11 cellular contexts compared by ENCODE assay signal in the genomic region with DNA sequence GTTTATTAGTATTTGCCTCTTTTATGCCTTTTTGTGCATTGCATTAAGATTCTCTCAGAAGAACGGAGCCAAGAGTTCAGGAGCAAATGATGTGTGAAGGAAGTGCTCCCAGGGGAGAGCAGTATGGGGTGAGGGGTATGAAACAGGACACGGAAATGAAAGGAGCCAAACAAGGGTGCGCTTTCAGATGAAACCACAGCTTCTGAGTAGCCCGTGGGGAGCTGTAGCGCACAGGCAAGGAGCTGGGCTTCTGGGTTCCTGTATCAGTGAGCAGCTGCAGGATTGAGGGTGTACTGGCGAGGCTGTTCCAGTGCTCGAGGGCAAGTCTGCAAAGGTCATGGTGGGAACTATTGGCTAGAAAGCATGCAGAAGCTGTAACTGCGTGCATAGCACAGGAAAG. TPM values are rescaled to one million over a fixed set of nuclear protein-coding genes. Genes with fewer than 3 reads are reported as not detected.
DNase-seq lines count a peak whose midpoint lies in the region; ATAC-seq and TF ChIP-seq lines count a peak whose summit lies in the region.
"Had no signal": no experiment of that assay in that cellular context is flagged by ENCODE, and none has a peak within 500 bp of the region (broad histone marks: within the 10 kb centered on the region; RNA-seq: fewer than 3 reads in every experiment).

No MANE protein-coding gene starts in this region.

- H3K9me3 ChIP-seq in DOHH2 (ENCODE audit: control insufficient read depth, insufficient read depth, low read length) = no peaks in the 10 kb centered on the region
- H3K9me3 ChIP-seq in SK-N-MC (ENCODE audit: low read depth, low read length) = no peaks in the 10 kb centered on the region
- no peaks in the 10 kb centered on the region for H3K9me3 ChIP-seq in upper lobe of right lung
- H3K9me3 ChIP-seq: adrenal gland had no signal

- H3K9ac ChIP-seq in SK-N-MC (ENCODE audit: insufficient read length) = no peak overlapping the region

- H4K20me1 ChIP-seq in DOHH2 (ENCODE audit: control insufficient read depth, insufficient read depth, low read depth, low read length) = no peaks in the 10 kb centered on the region

- peaks cover 28% of the 10 kb centered on the region for H3K27me3 ChIP-seq in DOHH2 (ENCODE audit: control insufficient read depth, low read length)
- no peaks in the 10 kb centered on the region for H3K27me3 ChIP-seq in upper lobe of right lung
- H3K27me3 ChIP-seq: adrenal gland had no signal

- no peaks in the 10 kb centered on the region for H3F3A ChIP-seq in DOHH2 (ENCODE audit: control insufficient read depth, insufficient read depth)

- H3K4me3 ChIP-seq in DOHH2 (ENCODE audit: low read length) (peak overlapping the region; percentile 25), SK-N-MC (peak overlapping the region; percentile 65), upper lobe of right lung (no peak overlapping the region)
- H3K4me3 ChIP-seq: adrenal gland had no signal

- H3K36me3 ChIP-seq in DOHH2 (ENCODE audit: control insufficient read depth, low read length) (no peaks in the 10 kb centered on the region), SK-N-MC (ENCODE audit: insufficient read depth, low read length) (no peaks in the 10 kb centered on the region), upper lobe of right lung (no peaks in the 10 kb centered on the region)
- H3K36me3 ChIP-seq: adrenal gland had no signal

- H3K27ac ChIP-seq in DOHH2 (ENCODE audit: low read depth, low read length) (no peak overlapping the region), SK-N-MC (no peak overlapping the region), upper lobe of right lung (no peak overlapping the region)
- H3K27ac ChIP-seq: adrenal gland had no signal

- H3K79me2 ChIP-seq in DOHH2 (ENCODE audit: control insufficient read depth, low read length) = no peaks in the 10 kb centered on the region

- no peak for DNase-seq in SK-N-MC (ENCODE audit: low read depth, low spot score)
- DNase-seq in activated naive CD4-positive, alpha-beta T cell treated with anti-CD3 and anti-CD28 coated beads, Interleukin-2, amount 50 U/mL, for 16 hours = no peak
- DNase-seq in upper lobe of right lung = no peak
- no peak for DNase-seq in omental fat pad (ENCODE audit: low spot score)
- DNase-seq: adrenal gland; CD4-positive, alpha-beta memory T cell; HCEC 1CT had no signal

- intact Hi-C loops in upper lobe of right lung (cut with DNase I) = no loop called here

- H3K4me2 ChIP-seq in DOHH2 (ENCODE audit: low read length) = peak overlapping the region; percentile 53

- ATAC-seq in GM21390 (IDR thresholded peaks at IDR 0.05; ENCODE audit: unreplicated experiment) = peak; percentile 94
- ATAC-seq in HG03521 (IDR thresholded peaks at IDR 0.05; ENCODE audit: unreplicated experiment) = peak; percentile 81
- ATAC-seq in upper lobe of right lung = no peak
- no peak for ATAC-seq in HG03039 (IDR thresholded peaks at IDR 0.05; ENCODE audit: unreplicated experiment)
- no peak for ATAC-seq in omental fat pad (ENCODE audit: low FRiP score)

- no peaks in the 10 kb centered on the region for H3K9me2 ChIP-seq in DOHH2 (replicated peaks; ENCODE audit: control insufficient read depth, low read length)

- H3K4me1 ChIP-seq in DOHH2 (ENCODE audit: control insufficient read depth, low read length) (peaks cover 29% of the 10 kb centered on the region), upper lobe of right lung (no peaks in the 10 kb centered on the region)
- H3K4me1 ChIP-seq: adrenal gland had no signal

- TF ChIP-seq CTCF in DOHH2 (IDR thresholded peaks at IDR 0.05; ENCODE audit: low read depth, low read length, poor library complexity, severe bottlenecking) = no peak
- TF ChIP-seq CTCF in upper lobe of right lung (IDR thresholded peaks at IDR 0.05) = no peak
- TF ChIP-seq CTCF in omental fat pad (IDR thresholded peaks at IDR 0.05) = no peak

RNA-seq across cellular contexts. Expression of a gene that starts 25.4 kb away (rescaled TPM):
- total RNA-seq in upper lobe of right lung (4.0 TPM), omental fat pad (1 to 10 TPM; 2.4 to 6.5 (median 4.4) TPM)

Comparison
In these comparisons a context has a peak if more than half of its experiments do, and no peak if none do; other contexts are left out.
1. ATAC-seq: peak in GM21390 (single experiment) and HG03521 (single experiment); none in upper lobe of right lung (single experiment), HG03039 (single experiment) and omental fat pad (single experiment).